In genomic region chr12:108174641-108175040, GRCh38 we compare ENCODE assay signal across 20 cellular contexts. TPM values are rescaled to one million over a fixed set of nuclear protein-coding genes. Genes with fewer than 3 reads are reported as not detected.
"Had no signal": no experiment of that assay in that cellular context is flagged by ENCODE, and none has a peak within 500 bp of the region (broad histone marks: within the 10 kb centered on the region; RNA-seq: fewer than 3 reads in every experiment).

No MANE protein-coding gene starts in this region.

- ATAC-seq: Panc1, PC-3 had no signal

- H3K4me3 ChIP-seq: SJSA1, SK-N-MC had no signal

- H3K27me3 ChIP-seq: SJSA1 had no signal

- H3K9me3 ChIP-seq: SJSA1 had no signal

- DNase-seq: KBM-7, MV-4-11, NCI-H1048, NCI-H1105, NCI-H1436 treated with DMSO at 0.1 percent for 48 hours, NCI-H1930, NCI-H2107, NCI-H510A, NCI-H524 treated with DMSO at 0.1 percent for 48 hours, NCI-H774, PC-3, SHP77 treated with DMSO at 0.1 percent for 48 hours had no signal

- H3K36me3 ChIP-seq: SJSA1 had no signal

- H3K27ac ChIP-seq: RWPE1, SJSA1, SK-N-MC had no signal

- H3K4me1 ChIP-seq: SJSA1 had no signal

RNA-seq across cellular contexts. Expression of gene WSCD2, which starts 45.6 kb away (rescaled TPM):
- total RNA-seq: HT1080, LHCN-M2, MCF 10A, OCI-LY7, PC-3, SJSA1 had no signal
